ENCODE assay signal across 8 cellular contexts in genomic region chr18:49021433-49022129, GRCh38.
DNase-seq lines count a peak whose midpoint lies in the region; ATAC-seq lines count a peak whose summit lies in the region.

No MANE protein-coding gene starts in this region.

- no peaks in the 10 kb centered on the region for H3K4me1 Mint-ChIP-seq in activated T-helper 17 cell treated with anti-CD3 and anti-CD28 coated beads, Interleukin-2, amount 50 U/mL, for 72 hours

- no peaks in the 10 kb centered on the region for H3K9me3 Mint-ChIP-seq in activated T-helper 17 cell treated with anti-CD3 and anti-CD28 coated beads, Interleukin-2, amount 50 U/mL, for 72 hours

- intact Hi-C loops in left cardiac atrium (cut with DNase I), result no loop called here

- peak; percentile 35 for DNase-seq in activated T-cell treated with anti-CD3 and anti-CD28 coated beads for 24 hours (ENCODE audit: low read depth)
- DNase-seq in activated T-cell treated with anti-CD3 and anti-CD28 coated beads, Interleukin-2, amount 50 U/mL, for 1 hour, result no peak
- DNase-seq in NCI-H146 treated with DMSO at 0.1 percent for 48 hours (lab: John Stamatoyannopoulos, UW; ENCODE audit: unreplicated experiment), result peak; percentile 48
- peak; percentile 56 for DNase-seq in left cardiac atrium
- DNase-seq in stimulated activated CD4-positive, alpha-beta T cell treated with anti-CD3 and anti-CD28 coated beads, Interleukin-15, amount 100 ng/mL, for 48 hours (ENCODE audit: low read depth in 2 of 2), result peak; percentile 49 to 56

- H3K27me3 Mint-ChIP-seq in activated T-helper 17 cell treated with anti-CD3 and anti-CD28 coated beads, Interleukin-2, amount 50 U/mL, for 72 hours, result no peaks in the 10 kb centered on the region

- no peak overlapping the region for H3K27ac Mint-ChIP-seq in activated T-helper 17 cell treated with anti-CD3 and anti-CD28 coated beads, Interleukin-2, amount 50 U/mL, for 72 hours

- H3K4me3 Mint-ChIP-seq in activated T-helper 17 cell treated with anti-CD3 and anti-CD28 coated beads, Interleukin-2, amount 50 U/mL, for 72 hours, result no peak overlapping the region

- no peaks in the 10 kb centered on the region for H3K36me3 Mint-ChIP-seq in activated T-helper 17 cell treated with anti-CD3 and anti-CD28 coated beads, Interleukin-2, amount 50 U/mL, for 72 hours (ENCODE audit: low read depth)

- peak; percentile 86 for ATAC-seq in activated T-helper 17 cell treated with anti-CD3 and anti-CD28 coated beads, Interleukin-2, amount 50 U/mL, for 72 hours (replicated peaks)
- ATAC-seq in left cardiac atrium (peak; percentile 35 to 36), HG02938 (IDR thresholded peaks at IDR 0.05; ENCODE audit: unreplicated experiment) (no peak), GM21447 (IDR thresholded peaks at IDR 0.05; ENCODE audit: unreplicated experiment) (no peak)

Comparison
In these comparisons a context has a peak if more than half of its experiments do, and no peak if none do; other contexts are left out.
1. ATAC-seq: peak in activated T-helper 17 cell treated with anti-CD3 and anti-CD28 coated beads, Interleukin-2, amount 50 U/mL, for 72 hours (single experiment) and left cardiac atrium (2 of 2); none in HG02938 (single experiment) and GM21447 (single experiment).